In genomic region chr14:86321151-86321550, GRCh38 we compare ENCODE assay signal across 1 cellular context.
TF ChIP-seq lines count a peak whose summit lies in the region.

No MANE protein-coding gene starts in this region.

TF ChIP-seq in IMR-90, 13 proteins besides CTCF, POLR2A, EP300 and RAD21:
- no peak for TF ChIP-seq CHD1 (IDR thresholded peaks at IDR 0.05; ENCODE audit: low read depth, low read length)
- no peak for TF ChIP-seq USF2 (IDR thresholded peaks at IDR 0.05; ENCODE audit: low read depth, low read length)
- no peak for TF ChIP-seq NFE2L2 (IDR thresholded peaks at IDR 0.05; ENCODE audit: low read depth, low read length)
- TF ChIP-seq ELK1 (IDR thresholded peaks at IDR 0.05; ENCODE audit: borderline replicate concordance, low read depth, low read length): no peak
